Comparison of ENCODE assay signal across 10 cellular contexts in genomic region chr19:49335784-49336481, GRCh38. TPM values are rescaled to one million over a fixed set of nuclear protein-coding genes. Genes with fewer than 3 reads are reported as not detected.
DNase-seq lines count a peak whose midpoint lies in the region; ATAC-seq and TF ChIP-seq lines count a peak whose summit lies in the region.
"Had no signal": no experiment of that assay in that cellular context is flagged by ENCODE, and none has a peak within 500 bp of the region (broad histone marks: within the 10 kb centered on the region; RNA-seq: fewer than 3 reads in every experiment).

No MANE protein-coding gene starts in this region.

- no peak overlapping the region for H3K4me3 ChIP-seq in DND-41 (ENCODE audit: low read depth in 1 of 2, low read length in 2 of 2)

- H3K4me1 Mint-ChIP-seq in activated naive CD8-positive, alpha-beta T cell treated with anti-CD3 and anti-CD28 coated beads, Interleukin-2, amount 50 U/mL, for 24 hours: peaks cover 75% of the 10 kb centered on the region
- peaks cover 14% of the 10 kb centered on the region for H3K4me1 Mint-ChIP-seq in progenitor cell of endocrine pancreas (ENCODE audit: low read depth)
- H3K4me1 Mint-ChIP-seq in nephron progenitor cell: peaks cover 73% of the 10 kb centered on the region

- ATAC-seq in DND-41 (ENCODE audit: insufficient read depth, low read depth): no peak
- peak; percentile 25 for ATAC-seq in activated naive CD8-positive, alpha-beta T cell treated with anti-CD3 and anti-CD28 coated beads, Interleukin-2, amount 50 U/mL, for 24 hours
- no peak for ATAC-seq in HG02852 (IDR thresholded peaks at IDR 0.05; ENCODE audit: unreplicated experiment)
- ATAC-seq in GM21825 (IDR thresholded peaks at IDR 0.05; ENCODE audit: unreplicated experiment): no peak

- peak overlapping the region; percentile 91 for H3K27ac Mint-ChIP-seq in activated naive CD8-positive, alpha-beta T cell treated with anti-CD3 and anti-CD28 coated beads, Interleukin-2, amount 50 U/mL, for 24 hours
- H3K27ac Mint-ChIP-seq in progenitor cell of endocrine pancreas (peak overlapping the region; percentile 83), nephron progenitor cell (no peak overlapping the region)

- H3K9ac ChIP-seq in DND-41 (ENCODE audit: low read depth, low read length): no peak overlapping the region

- no peak for DNase-seq in DND-41
- DNase-seq in activated naive CD8-positive, alpha-beta T cell treated with anti-CD3 and anti-CD28 coated beads, Interleukin-2, amount 50 U/mL, for 24 hours: peak; percentile 35
- DNase-seq in progenitor cell of endocrine pancreas (ENCODE audit: low spot score, unreplicated experiment): no peak
- DNase-seq in SHP77 (lab: John Stamatoyannopoulos, UW): no peak
- no peak for DNase-seq in nephron progenitor cell
- DNase-seq: glutamatergic neuron, NCI-H2227 treated with DMSO at 0.1 percent for 48 hours had no signal

- no peaks in the 10 kb centered on the region for H3K27me3 ChIP-seq in DND-41 (ENCODE audit: insufficient read depth, low read length, poor library complexity)

- H3K9me3 ChIP-seq in DND-41 (ENCODE audit: insufficient read depth, low read length, severe bottlenecking) (no peaks in the 10 kb centered on the region), KOPT-K1 (ENCODE audit: insufficient read depth, low read length, poor library complexity, severe bottlenecking) (no peaks in the 10 kb centered on the region)

- peak overlapping the region; percentile 91 for H3K4me3 Mint-ChIP-seq in activated naive CD8-positive, alpha-beta T cell treated with anti-CD3 and anti-CD28 coated beads, Interleukin-2, amount 50 U/mL, for 24 hours
- no peak overlapping the region for H3K4me3 Mint-ChIP-seq in progenitor cell of endocrine pancreas (ENCODE audit: low read depth)
- no peak overlapping the region for H3K4me3 Mint-ChIP-seq in nephron progenitor cell

- no peaks in the 10 kb centered on the region for H3K9me3 Mint-ChIP-seq in activated naive CD8-positive, alpha-beta T cell treated with anti-CD3 and anti-CD28 coated beads, Interleukin-2, amount 50 U/mL, for 24 hours
- no peaks in the 10 kb centered on the region for H3K9me3 Mint-ChIP-seq in progenitor cell of endocrine pancreas (ENCODE audit: low read depth)
- H3K9me3 Mint-ChIP-seq in nephron progenitor cell: peaks cover 4% of the 10 kb centered on the region

- TF ChIP-seq CTCF in DND-41 (IDR thresholded peaks at IDR 0.05; ENCODE audit: borderline replicate concordance, extremely low read depth, low read length, poor library complexity, severe bottlenecking) (no peak), progenitor cell of endocrine pancreas (IDR thresholded peaks at IDR 0.05; ENCODE audit: unreplicated experiment) (no peak), nephron progenitor cell (IDR thresholded peaks at IDR 0.05) (no peak)

- H3K36me3 ChIP-seq in DND-41 (ENCODE audit: insufficient read depth, low read length) (no peaks in the 10 kb centered on the region), KOPT-K1 (ENCODE audit: insufficient read depth, low read length) (peaks cover 3% of the 10 kb centered on the region; the same call in 1 of the 2 replicates)

- no peaks in the 10 kb centered on the region for H4K20me1 ChIP-seq in DND-41 (ENCODE audit: insufficient read depth, low read length)

- H3K27me3 Mint-ChIP-seq in activated naive CD8-positive, alpha-beta T cell treated with anti-CD3 and anti-CD28 coated beads, Interleukin-2, amount 50 U/mL, for 24 hours: no peaks in the 10 kb centered on the region
- no peaks in the 10 kb centered on the region for H3K27me3 Mint-ChIP-seq in progenitor cell of endocrine pancreas
- H3K27me3 Mint-ChIP-seq in nephron progenitor cell (ENCODE audit: low read depth, poor library complexity): peaks cover 14% of the 10 kb centered on the region

- H3K27ac ChIP-seq in DND-41 (ENCODE audit: low read length): no peak overlapping the region
- H3K27ac ChIP-seq in KOPT-K1 (ENCODE audit: low read depth, low read length, poor library complexity, severe bottlenecking): peak overlapping the region; percentile 75

- no peaks in the 10 kb centered on the region for H3K79me2 ChIP-seq in DND-41 (ENCODE audit: insufficient read depth, low read length)

- H3K4me2 ChIP-seq in DND-41 (ENCODE audit: insufficient read depth, low read length): 0 out of 2 replicates have a peak overlapping the region, but pooled peaks have one; percentile 27

- H2AFZ ChIP-seq in DND-41 (ENCODE audit: low read depth, low read length): no peak overlapping the region

- H3K4me1 ChIP-seq in DND-41 (ENCODE audit: insufficient read depth, low read length): peaks cover 11% of the 10 kb centered on the region

- peaks cover 32% of the 10 kb centered on the region for H3K36me3 Mint-ChIP-seq in activated naive CD8-positive, alpha-beta T cell treated with anti-CD3 and anti-CD28 coated beads, Interleukin-2, amount 50 U/mL, for 24 hours (ENCODE audit: low read depth)
- H3K36me3 Mint-ChIP-seq in progenitor cell of endocrine pancreas (ENCODE audit: insufficient read depth): peaks cover 12% of the 10 kb centered on the region
- peaks cover 31% of the 10 kb centered on the region for H3K36me3 Mint-ChIP-seq in nephron progenitor cell (ENCODE audit: low read depth)

RNA-seq across cellular contexts. Expression of gene CD37, which starts 0.7 kb away (rescaled TPM):
- not detected in 2 replicates for total RNA-seq in progenitor cell of endocrine pancreas

RNA-seq across cellular contexts. Expression of gene SLC6A16, which starts 10.9 kb away (rescaled TPM):
- total RNA-seq in progenitor cell of endocrine pancreas: 10.5 and 11.8 TPM in 2 replicates

RNA-seq across cellular contexts. Expression of gene TEAD2, which starts 26.3 kb away (rescaled TPM):
- 226 and 235 TPM in 2 replicates for total RNA-seq in progenitor cell of endocrine pancreas

RNA-seq across cellular contexts. Expression of gene DKKL1, which starts 27.7 kb away (rescaled TPM):
- total RNA-seq in progenitor cell of endocrine pancreas: 3.6 and 5.2 TPM in 2 replicates

RNA-seq across cellular contexts. Expression of gene KASH5, which starts 52.1 kb away (rescaled TPM):
- total RNA-seq in progenitor cell of endocrine pancreas: not detected in 2 replicates
